In the genomic region with DNA sequence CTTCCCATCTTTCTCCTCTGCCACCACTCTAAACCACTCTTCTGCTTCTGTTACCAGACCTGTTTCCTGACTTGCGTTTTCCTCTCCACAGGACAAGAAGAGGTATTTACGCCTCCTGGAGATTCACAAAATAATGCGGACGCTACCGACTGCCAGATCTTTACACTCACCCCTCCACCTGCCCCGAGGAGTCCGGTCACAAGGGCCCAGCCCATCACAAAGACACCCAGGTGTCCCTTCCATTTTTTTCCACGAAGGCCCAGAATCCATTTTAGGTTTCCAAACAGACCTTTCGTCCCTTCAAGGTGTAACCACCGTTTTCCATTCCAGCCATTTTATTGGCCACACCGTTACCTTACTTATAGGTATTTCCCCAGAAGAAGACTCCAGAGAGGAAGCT, we compare ENCODE assay signal across 9 cellular contexts. TPM values are rescaled to one million over a fixed set of nuclear protein-coding genes. Genes with fewer than 3 reads are reported as not detected.
"Had no signal": no experiment of that assay in that cellular context is flagged by ENCODE, and none has a peak within 500 bp of the region (broad histone marks: within the 10 kb centered on the region; RNA-seq: fewer than 3 reads in every experiment).

No MANE protein-coding gene starts in this region.

- DNase-seq: GOT3, H9, HCEC 1CT, KG1 had no signal

- H3K9me3 Mint-ChIP-seq: IgD-negative memory B cell had no signal

- H3K27ac ChIP-seq: HL-60 had no signal

- H3K4me3 Mint-ChIP-seq: H9, IgD-negative memory B cell had no signal

- H3K27ac Mint-ChIP-seq: IgD-negative memory B cell had no signal

- ATAC-seq: HepG2 had no signal

- FAIRE-seq: H54, HepG2 had no signal

RNA-seq across cellular contexts. Expression of gene ODAPH, which starts 8.2 kb away (rescaled TPM):
- total RNA-seq: H9, HepG2, HT1080 had no signal
- polyA plus RNA-seq: IgD-negative memory B cell had no signal
